8 cellular contexts compared by ENCODE assay signal in genomic region chr4:88697113-88697512, GRCh38. TPM values are rescaled to one million over a fixed set of nuclear protein-coding genes. Genes with fewer than 3 reads are reported as not detected.
DNase-seq lines count a peak whose midpoint lies in the region; ATAC-seq, FAIRE-seq and TF ChIP-seq lines count a peak whose summit lies in the region.

No MANE protein-coding gene starts in this region.

- H3K4me2 ChIP-seq in OCI-LY7 (ENCODE audit: low read length) (peak overlapping the region; percentile 34), HepG2 (ENCODE audit: low read depth, low read length) (peak overlapping the region; percentile 70)

- BruUV-seq in OCI-LY7 (replicated peaks; lab: Mats Ljungman, UMichigan) (no TSS peak), HepG2 (replicated peaks; lab: Mats Ljungman, UMichigan) (no TSS peak)

- no peaks in the 10 kb centered on the region for H4K20me1 ChIP-seq in OCI-LY7 (ENCODE audit: insufficient read depth, low read length)
- no peaks in the 10 kb centered on the region for H4K20me1 ChIP-seq in HepG2 (ENCODE audit: insufficient read depth, low read length)

- TF ChIP-seq RAD21 in HepG2 (CRISPR knock-in tag; IDR thresholded peaks at IDR 0.05) = no peak

- peak overlapping the region; percentile 32; the same call in 1 of the 2 replicates for H3K9ac ChIP-seq in HepG2 (ENCODE audit: insufficient read depth, low read depth, low read length)

- FAIRE-seq in bronchial epithelial cell (lab: Jason Lieb, UNC) = no peak
- FAIRE-seq in HepG2 (lab: Jason Lieb, UNC) = no peak

- no peaks in the 10 kb centered on the region for H3K79me2 ChIP-seq in OCI-LY7 (ENCODE audit: insufficient read depth, low read depth, low read length)
- no peaks in the 10 kb centered on the region for H3K79me2 ChIP-seq in HepG2 (ENCODE audit: insufficient read depth, low read length)

- DNase-seq in ELR (ENCODE audit: low read depth) (peak; percentile 35), OCI-LY7 (ENCODE audit: low spot score) (no peak), bronchial epithelial cell (ENCODE audit: low read depth) (no peak), HepG2 (ENCODE audit: low spot score) (no peak), NCI-H2107 (lab: John Stamatoyannopoulos, UW) (no peak)
- DNase-seq in stimulated activated naive CD8-positive, alpha-beta T cell treated with anti-CD3 and anti-CD28 coated beads, Interleukin-15, Interleukin-2, amounts not matched to agents 100 U/mL and 50 U/mL, for 24 hours = peak; percentile 17

- H3K4me1 ChIP-seq in OCI-LY7 (ENCODE audit: insufficient read depth, low read length, poor library complexity, severe bottlenecking) = no peaks in the 10 kb centered on the region
- 0 out of 2 replicates have a peak, but pooled peaks cover 5% of the 10 kb centered on the region for H3K4me1 ChIP-seq in HepG2 (ENCODE audit: insufficient read depth, low read length)

- in situ Hi-C loops in HepG2 (cut with HindIII; ENCODE audit: extremely low pct_ligation_motif_present, low pct_unique_long_range_greater_than_20kb) = no loop called here

- H3K27ac ChIP-seq in OCI-LY7 (ENCODE audit: low read depth, low read length, poor library complexity, severe bottlenecking) (no peak overlapping the region), HepG2 (ENCODE audit: extremely low read length, insufficient read depth, low read length) (no peak overlapping the region)

- no peak for TF ChIP-seq POLR2A in HepG2 (IDR thresholded peaks at IDR 0.05; ENCODE audit: insufficient read depth in 1 of 2, low read depth in 2 of 2, low read length in 2 of 2)

- CTCF ChIA-PET in OCI-LY7 (lab: Charles Lee; ENCODE audit: unreplicated experiment) (no interaction called here), HepG2 (lab: Yijun Ruan, JAX; ENCODE audit: low intra/inter-chr PET ratio, low total read pairs) (no interaction called here)

- ATAC-seq in HepG2 = no peak
- peak; percentile 31 for ATAC-seq in stimulated activated naive CD8-positive, alpha-beta T cell treated with anti-CD3 and anti-CD28 coated beads, Interleukin-15, Interleukin-2, amounts not matched to agents 100 U/mL and 50 U/mL, for 24 hours
- no peak for ATAC-seq in GM18868 (IDR thresholded peaks at IDR 0.05; ENCODE audit: unreplicated experiment)
- ATAC-seq in HG03520 (IDR thresholded peaks at IDR 0.05; ENCODE audit: unreplicated experiment) = no peak

- H3K36me3 ChIP-seq in OCI-LY7 (ENCODE audit: insufficient read depth, low read length) = no peaks in the 10 kb centered on the region
- H3K36me3 ChIP-seq in bronchial epithelial cell (ENCODE audit: control insufficient read depth, insufficient read depth, low read length) = peaks cover 1% of the 10 kb centered on the region
- H3K36me3 ChIP-seq in HepG2 (replicated peaks in 1 of 2; ENCODE audit: control insufficient read depth in 1 of 2, insufficient read depth in 2 of 2, low read length in 2 of 2) = no peaks in the 10 kb centered on the region

- H3K9me3 ChIP-seq in OCI-LY7 (ENCODE audit: low read length) = no peaks in the 10 kb centered on the region
- H3K9me3 ChIP-seq in HepG2 (ENCODE audit: low read length) = no peaks in the 10 kb centered on the region

- H3K4me3 ChIP-seq in OCI-LY7 (ENCODE audit: low read depth, low read length, poor library complexity, severe bottlenecking) = peak overlapping the region; percentile 55
- H3K4me3 ChIP-seq in bronchial epithelial cell (ENCODE audit: low read depth, low read length) = peak overlapping the region; percentile 60
- peak overlapping the region; percentile 46 to 73 (median 61) for H3K4me3 ChIP-seq in HepG2 (replicated peaks in 1 of 3; ENCODE audit: insufficient read depth in 1 of 3, low read depth in 2 of 3, low read length in 3 of 3)

- TF ChIP-seq CTCF in OCI-LY7 (conservative IDR thresholded peaks at IDR 0.05; ENCODE audit: low read length) = no peak
- TF ChIP-seq CTCF in bronchial epithelial cell (IDR thresholded peaks at IDR 0.05; ENCODE audit: insufficient read depth, low read length, severe bottlenecking) = no peak
- no peak for TF ChIP-seq CTCF in HepG2 (CRISPR knock-in tag; IDR thresholded peaks at IDR 0.05)

- H2AFZ ChIP-seq in OCI-LY7 (ENCODE audit: low read length) (peak overlapping the region; percentile 28; the same call in 1 of the 2 replicates), HepG2 (ENCODE audit: low read length) (no peak overlapping the region)

- POLR2A ChIA-PET in OCI-LY7 (lab: Charles Lee) (interaction anchor here (1.3 kb wide), 1 partner anchor 106 kb away, joined by 3 read pairs; no protein-coding TSS in a partner anchor), HepG2 (lab: Yijun Ruan, JAX) (interaction anchor here (1.0 to 1.4 kb wide), 2 partner anchors 113 to 126 kb away, joined by 3 read pairs; no protein-coding TSS in a partner anchor)

- intact Hi-C loops in OCI-LY7 (cut with micrococcal nuclease; ENCODE audit: unreplicated experiment) = no loop called here
- intact Hi-C loops in HepG2 (cut with micrococcal nuclease; ENCODE audit: unreplicated experiment) = no loop called here

- 58% methylated on average over 17 of the region's 17 CpGs for WGBS in HepG2 (ENCODE audit: low lambda C conversion rate)

- no peaks in the 10 kb centered on the region for H3K27me3 ChIP-seq in bronchial epithelial cell (ENCODE audit: control insufficient read depth, insufficient read depth, low read length)
- no peaks in the 10 kb centered on the region for H3K27me3 ChIP-seq in HepG2 (ENCODE audit: control insufficient read depth in 1 of 2, insufficient read depth in 2 of 2, low read length in 2 of 2)

- TF ChIP-seq EP300 in HepG2 (IDR thresholded peaks at IDR 0.05; ENCODE audit: low read depth in 2 of 2, low read length in 2 of 2) = no peak
- no peak for TF ChIP-seq EP300 in HepG2 (CRISPR knock-in tag; IDR thresholded peaks at IDR 0.05; ENCODE audit: borderline replicate concordance)

- H3K9me2 ChIP-seq in OCI-LY7 (ENCODE audit: insufficient read depth, low read length) = no peaks in the 10 kb centered on the region

TF ChIP-seq in HepG2, 621 proteins besides CTCF, POLR2A, EP300 and RAD21:
- TF ChIP-seq NBN (conservative IDR thresholded peaks at IDR 0.05) (no peak), ZNF263 (CRISPR knock-in tag; IDR thresholded peaks at IDR 0.05) (peak; percentile 92)

RNA-seq across cellular contexts. Expression of gene NAP1L5, which starts 0.5 kb away (rescaled TPM):
- total RNA-seq in OCI-LY7 (2014; rRNA removed; shearing (Covaris generic)) = 0.57 and 1.1 TPM in 2 replicates
- total RNA-seq in OCI-LY7 (2022) (0.29 and 0.37 TPM in 2 replicates), bronchial epithelial cell (0.26 and 0.77 TPM in 2 replicates), HepG2 (2016; rRNA removed; fragmentation: Illumina TruSeq; extraction: Trizol) (1.6 and 2.2 TPM in 2 replicates)
- total RNA-seq in HepG2 (2016; cell fraction: cytosol; rRNA removed; fragmentation: Illumina TruSeq; extraction: Trizol; ENCODE audit: low read depth) = 0.10 and 0.26 TPM in 2 replicates
- 1.6 and 2.0 TPM in 2 replicates for total RNA-seq in HepG2 (2016; cell fraction: insoluble cytoplasmic fraction; rRNA removed; fragmentation: Illumina TruSeq; extraction: Trizol)
- total RNA-seq in HepG2 (2016; cell fraction: membrane; rRNA removed; fragmentation: Illumina TruSeq; extraction: Trizol) = 0.93 and 0.96 TPM in 2 replicates
- 0.56 and 0.59 TPM in 2 replicates for total RNA-seq in HepG2 (2016; cell fraction: nucleus; rRNA removed; fragmentation: Illumina TruSeq; extraction: Trizol)
- 0.84 and 1.3 TPM in 2 replicates for polyA plus RNA-seq in HepG2 (2011; rRNA removed)
- 0.63 and 1.1 TPM in 2 replicates for polyA plus RNA-seq in HepG2 (2011; cell fraction: cytosol; rRNA removed)
- polyA plus RNA-seq in HepG2 (2011; cell fraction: nucleus; rRNA removed) = 0.40 TPM in 1 of 2 replicates, not detected in the other
- polyA plus RNA-seq in HepG2 (2012) = 2.0 TPM in 2 replicates
- 0.28 and 0.31 TPM in 2 replicates for polyA plus RNA-seq in HepG2 (2016; cell fraction: cytosol; fragmentation: Illumina TruSeq; extraction: Trizol; ENCODE audit: low read depth)
- polyA plus RNA-seq in HepG2 (2016; cell fraction: insoluble cytoplasmic fraction; fragmentation: Illumina TruSeq; extraction: Trizol; ENCODE audit: low read depth) = 3.4 and 4.3 TPM in 2 replicates
- polyA plus RNA-seq in HepG2 (2016; cell fraction: membrane; fragmentation: Illumina TruSeq; extraction: Trizol; ENCODE audit: low read depth) = 0.58 and 0.73 TPM in 2 replicates
- 1.4 and 1.7 TPM in 2 replicates for polyA plus RNA-seq in HepG2 (2016; cell fraction: nucleus; fragmentation: Illumina TruSeq; extraction: Trizol; ENCODE audit: insufficient read depth, low read depth)
- 0.16 TPM in 1 of 2 replicates, not detected in the other for polyA minus RNA-seq in HepG2 (2011; rRNA and poly(A)+ RNA removed; ENCODE audit: low replicate concordance)
- polyA minus RNA-seq in HepG2 (2011; cell fraction: cytosol; rRNA and poly(A)+ RNA removed) = 0.44 and 0.49 TPM in 2 replicates
- 0.52 and 0.87 TPM in 2 replicates for polyA minus RNA-seq in HepG2 (2011; cell fraction: nucleus; rRNA and poly(A)+ RNA removed)

Comparison
In these comparisons a context has a peak if more than half of its experiments do, and no peak if none do; other contexts are left out.
1. DNase-seq: peak in ELR (single experiment) and stimulated activated naive CD8-positive, alpha-beta T cell treated with anti-CD3 and anti-CD28 coated beads, Interleukin-15, Interleukin-2, amounts not matched to agents 100 U/mL and 50 U/mL, for 24 hours (single experiment); none in OCI-LY7 (single experiment), bronchial epithelial cell (single experiment), HepG2 (single experiment) and NCI-H2107 (single experiment).
2. Peak in every context shown above with its lines, with median percentiles within 50 percentile points of each other: H3K4me3 ChIP-seq.